In the genomic region with DNA sequence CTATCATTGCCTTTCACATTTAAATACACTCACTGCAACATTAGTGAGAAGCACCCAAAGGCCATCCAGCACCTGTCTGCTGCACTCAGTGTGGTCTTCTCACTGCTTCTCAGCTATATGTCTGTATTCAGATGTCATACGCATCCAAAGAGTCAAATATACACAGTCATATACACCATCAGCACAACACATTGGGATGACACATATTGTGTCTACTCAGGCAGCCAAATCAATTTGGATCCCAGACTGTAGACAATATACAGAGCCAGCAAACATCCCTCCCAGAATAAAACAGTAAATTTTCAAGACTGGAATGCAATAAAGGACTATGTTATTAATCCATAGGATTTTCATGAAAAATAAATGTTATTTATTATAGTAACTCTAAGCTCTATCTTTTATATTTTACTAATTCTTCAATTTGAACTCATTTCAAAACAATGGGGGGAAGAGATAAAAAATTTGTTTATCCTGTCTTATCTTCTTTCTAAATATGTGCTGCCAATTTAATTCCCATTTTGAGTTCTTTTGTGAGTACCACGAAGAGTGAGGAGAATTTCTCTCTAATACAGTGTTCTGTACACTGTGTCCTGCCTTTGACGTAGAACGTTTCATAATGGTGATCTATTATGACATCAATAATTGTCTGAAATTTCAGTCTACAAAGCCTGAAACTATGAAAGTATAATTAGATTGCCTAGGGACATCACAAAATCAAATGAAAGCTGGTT, we compare ENCODE assay signal across 20 cellular contexts.
DNase-seq lines count a peak whose midpoint lies in the region; TF ChIP-seq lines count a peak whose summit lies in the region.
"Had no signal": no experiment of that assay in that cellular context is flagged by ENCODE, and none has a peak within 500 bp of the region (broad histone marks: within the 10 kb centered on the region; RNA-seq: fewer than 3 reads in every experiment).

No MANE protein-coding gene starts in this region.

- WGBS in adrenal gland, 4 donors = 37 to 43% (median 39%) methylated on average over 4 of the region's 4 CpGs

- TF ChIP-seq POLR2A in adrenal gland (IDR thresholded peaks at IDR 0.05) (no peak), uterus (IDR thresholded peaks at IDR 0.05) (no peak)

- no peaks in the 10 kb centered on the region for H3K36me3 ChIP-seq in adrenal gland (replicated peaks in 1 of 2)
- H3K36me3 ChIP-seq in uterus = no peaks in the 10 kb centered on the region

- H3K36me3 Mint-ChIP-seq in nephron (ENCODE audit: low read depth) = no peaks in the 10 kb centered on the region
- H3K36me3 Mint-ChIP-seq: CD4-positive, alpha-beta memory T cell; IgD-negative memory B cell had no signal

- H3K4me3 Mint-ChIP-seq in nephron = no peak overlapping the region
- H3K4me3 Mint-ChIP-seq: CD4-positive, alpha-beta memory T cell; IgD-negative memory B cell had no signal

- no peak for DNase-seq in adrenal gland
- peak; percentile 29 for DNase-seq in fibroblast of gingiva (ENCODE audit: low read depth)
- no peak for DNase-seq in uterus
- no peak for DNase-seq in NCI-H82 treated with DMSO at 0.1 percent for 48 hours (lab: John Stamatoyannopoulos, UW; ENCODE audit: unreplicated experiment)
- DNase-seq in stimulated activated CD4-positive, alpha-beta T cell treated with anti-CD3 and anti-CD28 coated beads, Interleukin-4, amount 100 ng/mL, for 1 hour = no peak
- DNase-seq in stimulated activated CD8-positive, alpha-beta memory T cell treated with anti-CD3 and anti-CD28 coated beads, Interleukin-4, amount 100 ng/mL, for 48 hours = no peak
- DNase-seq: C1 segment of cervical spinal cord; CD4-positive, alpha-beta memory T cell; COR-L47; DMS53; MM.1S; NCI-H1417; NCI-H1694; NCI-H2029 treated with DMSO at 0.1 percent for 48 hours; NCI-H2227 treated with DMSO at 0.1 percent for 48 hours; NCI-H526 treated with DMSO at 0.1 percent for 48 hours had no signal

- H3K4me1 Mint-ChIP-seq in nephron = peaks cover 22% of the 10 kb centered on the region
- H3K4me1 Mint-ChIP-seq: IgD-negative memory B cell had no signal

- H3K27me3 Mint-ChIP-seq in nephron (ENCODE audit: low read depth) = no peaks in the 10 kb centered on the region
- H3K27me3 Mint-ChIP-seq: CD4-positive, alpha-beta memory T cell; IgD-negative memory B cell had no signal

- H3K27ac Mint-ChIP-seq in nephron = peak overlapping the region in 2 of 3 experiments; percentile 25 to 35
- H3K27ac Mint-ChIP-seq: CD4-positive, alpha-beta memory T cell; IgD-negative memory B cell had no signal

- H3K4me1 ChIP-seq in adrenal gland (replicated peaks in 1 of 2) = peaks cover 14 to 18% of the 10 kb centered on the region in 2 donors
- H3K4me1 ChIP-seq in uterus = no peaks in the 10 kb centered on the region

- no peaks in the 10 kb centered on the region for H3K9me3 ChIP-seq in adrenal gland (replicated peaks in 1 of 3)
- no peaks in the 10 kb centered on the region for H3K9me3 ChIP-seq in uterus

- peak overlapping the region in 4 of 5 donors; percentile 30 to 69 (median 41) for H3K27ac ChIP-seq in adrenal gland
- H3K27ac ChIP-seq in uterus = peak overlapping the region; percentile 56 to 63
- H3K27ac ChIP-seq: HL-60, KMS-11 had no signal

- no peaks in the 10 kb centered on the region for H3K27me3 ChIP-seq in adrenal gland
- H3K27me3 ChIP-seq in uterus = no peaks in the 10 kb centered on the region

- no peak for TF ChIP-seq CTCF in adrenal gland (IDR thresholded peaks at IDR 0.05)
- no peak for TF ChIP-seq CTCF in nephron (IDR thresholded peaks at IDR 0.05; ENCODE audit: unreplicated experiment in 3 of 3)
- no peak for TF ChIP-seq CTCF in uterus (IDR thresholded peaks at IDR 0.05)

- no peaks in the 10 kb centered on the region for H3K9me3 Mint-ChIP-seq in nephron

- intact Hi-C loops in adrenal gland (cut with DNase I) = no loop called here
- intact Hi-C loops in uterus (cut with DNase I; ENCODE audit: low total_unique reads) = no loop called here

- H3K4me3 ChIP-seq in adrenal gland = no peak overlapping the region
- no peak overlapping the region for H3K4me3 ChIP-seq in uterus
